In the genomic region with DNA sequence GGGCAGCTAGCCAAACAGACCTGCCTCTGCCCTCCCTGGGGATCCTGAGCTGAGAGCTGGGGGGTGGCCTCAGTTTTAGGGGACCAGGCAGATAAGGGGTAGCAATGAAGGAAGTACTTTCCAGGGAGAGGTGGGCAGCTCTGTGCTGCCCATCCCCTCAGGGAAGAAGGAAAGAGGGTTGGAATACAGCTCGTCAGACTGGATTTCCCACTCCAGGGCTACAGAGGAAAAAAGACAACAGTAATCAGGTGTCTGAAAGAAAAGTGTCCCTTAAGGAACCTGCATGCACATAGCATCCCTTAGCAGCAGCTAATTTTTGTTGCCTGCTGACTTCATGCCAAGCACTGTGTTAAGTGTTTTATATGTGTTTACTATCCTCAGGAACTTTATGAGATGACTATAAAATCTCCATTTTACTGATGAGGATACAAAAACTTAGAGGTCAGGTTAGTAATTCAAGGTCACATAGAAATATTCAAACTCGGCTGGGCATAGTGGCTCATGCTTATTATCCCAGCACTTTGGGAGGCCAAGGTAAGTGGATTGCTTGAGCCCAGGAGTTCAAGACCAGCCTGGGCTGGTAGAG, we compare ENCODE assay signal across 27 cellular contexts. TPM values are rescaled to one million over a fixed set of nuclear protein-coding genes. Genes with fewer than 3 reads are reported as not detected.
DNase-seq lines count a peak whose midpoint lies in the region; ATAC-seq, FAIRE-seq and TF ChIP-seq lines count a peak whose summit lies in the region.
"Had no signal": no experiment of that assay in that cellular context is flagged by ENCODE, and none has a peak within 500 bp of the region (broad histone marks: within the 10 kb centered on the region; RNA-seq: fewer than 3 reads in every experiment).

No MANE protein-coding gene starts in this region.

- H3K4me3 ChIP-seq in PC-9: no peak overlapping the region
- H3K4me3 ChIP-seq in neuronal stem cell (ENCODE audit: low read length in 2 of 2): no peak overlapping the region
- H3K4me3 ChIP-seq: upper lobe of right lung had no signal

- CTCF ChIA-PET in PC-9 (lab: Charles Lee): interaction anchor here (0.7 to 1.3 kb wide), 3 partner anchors 39 to 232 kb away, joined by 8 to 12 read pairs (median 9); no protein-coding TSS in a partner anchor

- H3K18ac ChIP-seq in neuronal stem cell (ENCODE audit: low read length): no peak overlapping the region

- no peak overlapping the region for H2BK120ac ChIP-seq in neuronal stem cell (ENCODE audit: low read depth, low read length)

- no peak overlapping the region for H2BK12ac ChIP-seq in neuronal stem cell (ENCODE audit: low read length)

- peak overlapping the region; percentile 86 for H3K27ac Mint-ChIP-seq in mesothelial cell of epicardium
- no peak overlapping the region for H3K27ac Mint-ChIP-seq in stimulated activated memory B cell treated with anti-CD40 and anti-IgM and Interleukin-4, amounts not matched to agents 10 μg/mL and 1 μg/mL and 100 μg/mL, for 72 hours
- H3K27ac Mint-ChIP-seq: activated B cell treated with CpG ODN at 0.5 μM for 24 hours; activated naive CD4-positive, alpha-beta T cell treated with anti-CD3 and anti-CD28 coated beads, Interleukin-2, amount 50 U/mL, for 24 hours; activated T-helper 17 cell treated with anti-CD3 and anti-CD28 coated beads, Interleukin-2, amount 50 U/mL, for 72 hours; B cell; endodermal cell had no signal

- no peak overlapping the region for H3K14ac ChIP-seq in neuronal stem cell (ENCODE audit: low read length)

- H4K8ac ChIP-seq in neuronal stem cell (ENCODE audit: low read depth, low read length): no peak overlapping the region

- H3K4me1 ChIP-seq in PC-9 (replicated peaks; ENCODE audit: insufficient read depth): peaks cover 31% of the 10 kb centered on the region
- H3K4me1 ChIP-seq in neuronal stem cell (ENCODE audit: control insufficient read depth in 2 of 2, insufficient read depth in 1 of 2, low read depth in 1 of 2, low read length in 2 of 2): peaks cover 7 to 12% of the 10 kb centered on the region in 2 donors

- TF ChIP-seq CTCF in 22Rv1 (IDR thresholded peaks at IDR 0.05) (no peak), PC-9 (conservative IDR thresholded peaks at IDR 0.05) (no peak), mesothelial cell of epicardium (IDR thresholded peaks at IDR 0.05; ENCODE audit: unreplicated experiment) (no peak)

- FAIRE-seq in G401.6 (lab: Jason Lieb, UNC): peak; percentile 74

- H3K79me1 ChIP-seq in neuronal stem cell (ENCODE audit: low read depth, low read length): no peaks in the 10 kb centered on the region

- peak overlapping the region; percentile 66 for H3K4me2 ChIP-seq in PC-9
- no peak overlapping the region for H3K4me2 ChIP-seq in neuronal stem cell (ENCODE audit: insufficient read depth, low read length, poor library complexity, severe bottlenecking)

- no peak overlapping the region for H2BK5ac ChIP-seq in neuronal stem cell (ENCODE audit: low read length)

- peaks cover 32% of the 10 kb centered on the region for H3K4me1 Mint-ChIP-seq in mesothelial cell of epicardium
- peaks cover 19% of the 10 kb centered on the region for H3K4me1 Mint-ChIP-seq in stimulated activated memory B cell treated with anti-CD40 and anti-IgM and Interleukin-4, amounts not matched to agents 10 μg/mL and 1 μg/mL and 100 μg/mL, for 72 hours

- H2AFZ ChIP-seq in PC-9: no peak overlapping the region
- no peak overlapping the region for H2AFZ ChIP-seq in neuronal stem cell (ENCODE audit: low read length)
- H2AFZ ChIP-seq: parathyroid adenoma had no signal

- peaks cover 3% of the 10 kb centered on the region for H3K36me3 Mint-ChIP-seq in mesothelial cell of epicardium
- H3K36me3 Mint-ChIP-seq in stimulated activated memory B cell treated with anti-CD40 and anti-IgM and Interleukin-4, amounts not matched to agents 10 μg/mL and 1 μg/mL and 100 μg/mL, for 72 hours: peaks cover 5% of the 10 kb centered on the region

- no peak overlapping the region for H3K9ac ChIP-seq in neuronal stem cell (ENCODE audit: low read depth, low read length, poor library complexity)
- H3K9ac ChIP-seq: parathyroid adenoma had no signal

- H3K9me3 Mint-ChIP-seq in mesothelial cell of epicardium: no peaks in the 10 kb centered on the region
- H3K9me3 Mint-ChIP-seq in stimulated activated memory B cell treated with anti-CD40 and anti-IgM and Interleukin-4, amounts not matched to agents 10 μg/mL and 1 μg/mL and 100 μg/mL, for 72 hours: no peaks in the 10 kb centered on the region
- H3K9me3 Mint-ChIP-seq: activated B cell treated with CpG ODN at 0.5 μM for 24 hours; activated naive CD4-positive, alpha-beta T cell treated with anti-CD3 and anti-CD28 coated beads, Interleukin-2, amount 50 U/mL, for 24 hours; activated T-helper 17 cell treated with anti-CD3 and anti-CD28 coated beads, Interleukin-2, amount 50 U/mL, for 72 hours; endodermal cell; nephron had no signal

- no peak for ATAC-seq in HG03159 (IDR thresholded peaks at IDR 0.05; ENCODE audit: unreplicated experiment)
- ATAC-seq in stimulated activated memory B cell treated with anti-CD40 and anti-IgM and Interleukin-4, amounts not matched to agents 10 μg/mL and 1 μg/mL and 100 μg/mL, for 72 hours: no peak
- ATAC-seq: activated T-helper 17 cell treated with anti-CD3 and anti-CD28 coated beads, Interleukin-2, amount 50 U/mL, for 72 hours; sciatic nerve; upper lobe of right lung had no signal

- H3K27me3 Mint-ChIP-seq in mesothelial cell of epicardium (ENCODE audit: low read depth): no peaks in the 10 kb centered on the region
- peaks cover 18% of the 10 kb centered on the region for H3K27me3 Mint-ChIP-seq in stimulated activated memory B cell treated with anti-CD40 and anti-IgM and Interleukin-4, amounts not matched to agents 10 μg/mL and 1 μg/mL and 100 μg/mL, for 72 hours
- H3K27me3 Mint-ChIP-seq: activated naive CD4-positive, alpha-beta T cell treated with anti-CD3 and anti-CD28 coated beads, Interleukin-2, amount 50 U/mL, for 24 hours; activated T-helper 17 cell treated with anti-CD3 and anti-CD28 coated beads, Interleukin-2, amount 50 U/mL, for 72 hours; B cell had no signal

- H2BK15ac ChIP-seq in neuronal stem cell (ENCODE audit: low read length): no peak overlapping the region

- peaks cover 31% of the 10 kb centered on the region for H3F3A ChIP-seq in PC-9 (ENCODE audit: insufficient read depth, low read depth)

- H3K4ac ChIP-seq in neuronal stem cell (ENCODE audit: low read length): no peak overlapping the region

- no peaks in the 10 kb centered on the region for H3K9me2 ChIP-seq in PC-9 (ENCODE audit: insufficient read depth)

- no peaks in the 10 kb centered on the region for H3K27me3 ChIP-seq in PC-9 (ENCODE audit: insufficient read depth, low read depth)
- H3K27me3 ChIP-seq in neuronal stem cell (ENCODE audit: control insufficient read depth in 3 of 3, insufficient read depth in 3 of 3, low read depth in 1 of 3, low read length in 3 of 3): no peaks in the 10 kb centered on the region
- H3K27me3 ChIP-seq: upper lobe of right lung had no signal

- no CpG with 5 or more reads among the region's 2 CpGs for WGBS in neuronal stem cell (ENCODE audit: extremely low coverage in 2 of 2, insufficient read length in 2 of 2, insufficient replicate concordance in 1 of 2), 2 donors

- no peak overlapping the region for H4K91ac ChIP-seq in neuronal stem cell (ENCODE audit: low read depth, low read length, poor library complexity)

- intact Hi-C loops in PC-9 (cut with micrococcal nuclease; ENCODE audit: unreplicated experiment): loop anchor here (2.0 kb wide), 2 partner anchors 16 to 40 kb away; no protein-coding TSS in a partner anchor

- H3K23ac ChIP-seq in neuronal stem cell (ENCODE audit: low read depth, low read length, poor library complexity): no peak overlapping the region

- H3K36me3 ChIP-seq in PC-9 (ENCODE audit: low read depth): no peaks in the 10 kb centered on the region
- peaks cover 5 to 16% of the 10 kb centered on the region in 2 donors for H3K36me3 ChIP-seq in neuronal stem cell (replicated peaks in 1 of 2; ENCODE audit: control insufficient read depth in 2 of 2, insufficient read depth in 2 of 2, low read length in 2 of 2)
- H3K36me3 ChIP-seq: upper lobe of right lung had no signal

- BruUV-seq in PC-9 (replicated peaks; lab: Mats Ljungman, UMichigan): no TSS peak

- no peak overlapping the region for H2AK5ac ChIP-seq in neuronal stem cell (ENCODE audit: low read depth, low read length)

- DNase-seq in PC-9 (peak; percentile 43 to 57), mesothelial cell of epicardium (ENCODE audit: low spot score in 2 of 2, unreplicated experiment in 2 of 2) (no peak), neuronal stem cell (ENCODE audit: low spot score) (no peak)
- DNase-seq in stimulated activated CD4-positive, alpha-beta T cell treated with anti-CD3 and anti-CD28 coated beads, Interleukin-2, amount 100 ng/mL, for 48 hours: no peak
- DNase-seq: activated B cell treated with CpG ODN at 0.5 μM for 24 hours; activated CD4-positive, alpha-beta T cell treated with anti-CD3 and anti-CD28 coated beads, Interleukin-2, amount 50 U/mL, for 48 hours; activated CD8-positive, alpha-beta memory T cell treated with anti-CD3 and anti-CD28 coated beads, Interleukin-2, amount 50 U/mL, for 4 hours; cortex of kidney; DND-41; endodermal cell; Karpas-422; NCI-H1048; NCI-H1694 treated with DMSO at 0.1 percent for 48 hours; NCI-H2227 treated with DMSO at 0.1 percent for 48 hours; NCI-H82; stimulated activated CD4-positive, alpha-beta T cell treated with anti-CD3 and anti-CD28 coated beads, Interleukin-15, amount 100 ng/mL, for 24 hours; upper lobe of right lung had no signal

- no peak overlapping the region for H3K4me3 Mint-ChIP-seq in mesothelial cell of epicardium
- no peak overlapping the region for H3K4me3 Mint-ChIP-seq in stimulated activated memory B cell treated with anti-CD40 and anti-IgM and Interleukin-4, amounts not matched to agents 10 μg/mL and 1 μg/mL and 100 μg/mL, for 72 hours
- H3K4me3 Mint-ChIP-seq: activated B cell treated with CpG ODN at 0.5 μM for 24 hours; activated naive CD4-positive, alpha-beta T cell treated with anti-CD3 and anti-CD28 coated beads, Interleukin-2, amount 50 U/mL, for 24 hours; activated T-helper 17 cell treated with anti-CD3 and anti-CD28 coated beads, Interleukin-2, amount 50 U/mL, for 72 hours; B cell; endodermal cell had no signal

- no peaks in the 10 kb centered on the region for H4K20me1 ChIP-seq in PC-9 (ENCODE audit: insufficient read depth)

- H3K9me3 ChIP-seq in PC-9 (ENCODE audit: insufficient read depth, low read depth) (no peaks in the 10 kb centered on the region), neuronal stem cell (replicated peaks in 1 of 2; ENCODE audit: control insufficient read depth in 2 of 2, insufficient read depth in 1 of 2, low read depth in 1 of 2, low read length in 2 of 2) (no peaks in the 10 kb centered on the region)
- H3K9me3 ChIP-seq: upper lobe of right lung had no signal

- POLR2A ChIA-PET in PC-9 (lab: Charles Lee; ENCODE audit: unreplicated experiment): interaction anchor here (0.6 kb wide), 1 partner anchor 1175 kb away, joined by 3 read pairs; no protein-coding TSS in a partner anchor

- H3K79me2 ChIP-seq in PC-9 (ENCODE audit: low read depth): peaks cover 17% of the 10 kb centered on the region

- H3K27ac ChIP-seq in 22Rv1 (peak overlapping the region; percentile 98), PC-9 (no peak overlapping the region), neuronal stem cell (replicated peaks; ENCODE audit: low read length) (no peak overlapping the region)
- H3K27ac ChIP-seq: parathyroid adenoma, upper lobe of right lung had no signal

RNA-seq across cellular contexts. Expression of gene MRPL58, which starts 3.2 kb away (rescaled TPM):
- total RNA-seq in PC-9 (2021) (42.8 and 48.4 TPM in 2 replicates), mesothelial cell of epicardium (18.3 to 22.6 TPM (median 20.7 TPM) in 3 replicates)
- 34.0 TPM for polyA plus RNA-seq in neuronal stem cell (2013, experiment 1 of 2)
- polyA plus RNA-seq in neuronal stem cell (2013, experiment 2 of 2): 32.1 TPM

RNA-seq across cellular contexts. Expression of gene CDR2L, which starts 21.8 kb away (rescaled TPM):
- total RNA-seq in PC-9 (2021): 15.1 and 22.8 TPM in 2 replicates
- 22.6 to 23.1 TPM (median 22.8 TPM) in 3 replicates for total RNA-seq in mesothelial cell of epicardium
- polyA plus RNA-seq in neuronal stem cell (2013, experiment 1 of 2): 12.6 TPM
- 12.5 TPM for polyA plus RNA-seq in neuronal stem cell (2013, experiment 2 of 2)
- total RNA-seq: activated B cell treated with CpG ODN at 0.5 μM for 24 hours, B cell had no signal

RNA-seq across cellular contexts. Expression of gene HID1, which starts 36.7 kb away (rescaled TPM):
- total RNA-seq in PC-9 (2021) (32.1 and 49.7 TPM in 2 replicates), mesothelial cell of epicardium (50.7 to 56.3 TPM (median 54.2 TPM) in 3 replicates)
- polyA plus RNA-seq in neuronal stem cell (2013, experiment 1 of 2): 8.1 TPM
- 7.5 TPM for polyA plus RNA-seq in neuronal stem cell (2013, experiment 2 of 2)

RNA-seq across cellular contexts. Expression of gene ATP5PD, which starts 37.5 kb away (rescaled TPM):
- total RNA-seq in PC-9 (2021) (306 and 336 TPM in 2 replicates), mesothelial cell of epicardium (153 to 161 TPM (median 153 TPM) in 3 replicates)
- polyA plus RNA-seq in neuronal stem cell (2013, experiment 1 of 2): 310 TPM
- 301 TPM for polyA plus RNA-seq in neuronal stem cell (2013, experiment 2 of 2)

RNA-seq across cellular contexts. Expression of gene KCTD2, which starts 37.8 kb away (rescaled TPM):
- 18.4 and 18.6 TPM in 2 replicates for total RNA-seq in PC-9 (2021)
- total RNA-seq in mesothelial cell of epicardium: 24.1 to 26.4 TPM (median 26.1 TPM) in 3 replicates
- polyA plus RNA-seq in neuronal stem cell (2013, experiment 1 of 2): 24.7 TPM
- 24.7 TPM for polyA plus RNA-seq in neuronal stem cell (2013, experiment 2 of 2)

Comparison
In these comparisons a context has a peak if more than half of its experiments do, and no peak if none do; other contexts are left out.
1. DNase-seq: peak in PC-9 (2 of 2); none in mesothelial cell of epicardium (0 of 2), stimulated activated CD4-positive, alpha-beta T cell treated with anti-CD3 and anti-CD28 coated beads, Interleukin-2, amount 100 ng/mL, for 48 hours (0 of 2) and neuronal stem cell (single experiment).